In genomic region chr7:99562832-99563231, GRCh38 we compare ENCODE assay signal across 8 cellular contexts. TPM values are rescaled to one million over a fixed set of nuclear protein-coding genes. Genes with fewer than 3 reads are reported as not detected.
DNase-seq lines count a peak whose midpoint lies in the region; ATAC-seq and TF ChIP-seq lines count a peak whose summit lies in the region.

No MANE protein-coding gene starts in this region.

- peak; percentile 97 for DNase-seq in GM04503 (ENCODE audit: low read depth)
- peak; percentile 68 for DNase-seq in dermis blood vessel endothelial cell
- peak; percentile 86 to 94 for DNase-seq in trophoblast cell

- H4K91ac ChIP-seq in trophoblast cell (ENCODE audit: low read depth, low read length): no peak overlapping the region

- no peaks in the 10 kb centered on the region for H3K27me3 ChIP-seq in trophoblast cell (ENCODE audit: insufficient read depth, low read length)

- no peak overlapping the region for H2BK5ac ChIP-seq in trophoblast cell (ENCODE audit: low read depth, low read length, poor library complexity)

- no peak overlapping the region for H3K14ac ChIP-seq in trophoblast cell (ENCODE audit: low read length)

- peaks cover 14% of the 10 kb centered on the region for H3K79me1 ChIP-seq in trophoblast cell (ENCODE audit: low read length)

- no peak overlapping the region for H4K12ac ChIP-seq in trophoblast cell (ENCODE audit: low read depth, low read length)

- peak; percentile 79 for ATAC-seq in SK-N-SH treated with all-trans-retinoic acid at 6 μM for 48 hours
- ATAC-seq in GM18519 (IDR thresholded peaks at IDR 0.05; ENCODE audit: low FRiP score, unreplicated experiment): no peak
- ATAC-seq in GM18502 (IDR thresholded peaks at IDR 0.05; ENCODE audit: poor library complexity, unreplicated experiment): no peak
- ATAC-seq in HG03354 (IDR thresholded peaks at IDR 0.05; ENCODE audit: poor library complexity, severe bottlenecking, unreplicated experiment): no peak
- no peak for ATAC-seq in GM21367 (IDR thresholded peaks at IDR 0.05; ENCODE audit: unreplicated experiment)

- peaks cover 21 to 39% of the 10 kb centered on the region in 2 experiments for H3K36me3 ChIP-seq in trophoblast cell (ENCODE audit: control insufficient read depth in 1 of 2, insufficient read depth in 2 of 2, low read length in 2 of 2)

- no peak overlapping the region for H2AK5ac ChIP-seq in trophoblast cell (ENCODE audit: low read length)

- no peak overlapping the region for H3K9ac ChIP-seq in trophoblast cell (ENCODE audit: low read length)

- H3K9me3 ChIP-seq in trophoblast cell (ENCODE audit: insufficient read depth, low read depth, low read length): no peaks in the 10 kb centered on the region

- H2AFZ ChIP-seq in trophoblast cell (ENCODE audit: insufficient read depth, low read length, poor library complexity): no peak overlapping the region

- no peak overlapping the region for H2BK120ac ChIP-seq in trophoblast cell (ENCODE audit: insufficient read depth, low read length, poor library complexity)

- no peak overlapping the region for H3K4me2 ChIP-seq in trophoblast cell (ENCODE audit: low read length)

- H3K4ac ChIP-seq in trophoblast cell (ENCODE audit: low read depth, low read length): no peak overlapping the region

- no peak overlapping the region for H3K23ac ChIP-seq in trophoblast cell (ENCODE audit: low read length)

- peaks cover 4 to 7% of the 10 kb centered on the region in 2 experiments for H3K4me1 ChIP-seq in trophoblast cell (ENCODE audit: control insufficient read depth in 1 of 2, insufficient read depth in 2 of 2, low read length in 2 of 2)

- peak overlapping the region; percentile 24 for H3K27ac ChIP-seq in trophoblast cell (ENCODE audit: low read depth, low read length)

- H3K79me2 ChIP-seq in trophoblast cell (ENCODE audit: control insufficient read depth, insufficient read depth, low read length, poor library complexity): peaks cover 15% of the 10 kb centered on the region

- no CpG with 5 or more reads among the region's 2 CpGs for WGBS in trophoblast cell (ENCODE audit: extremely low coverage, insufficient coverage, insufficient read length)

- H3K18ac ChIP-seq in trophoblast cell (ENCODE audit: low read length): no peak overlapping the region

- no peak overlapping the region for H2BK12ac ChIP-seq in trophoblast cell (ENCODE audit: low read length)

- H3K4me3 ChIP-seq in trophoblast cell (ENCODE audit: low read depth, low read length): no peak overlapping the region

- H4K8ac ChIP-seq in trophoblast cell (ENCODE audit: low read depth, low read length): no peak overlapping the region

TF ChIP-seq in SK-N-SH treated with all-trans-retinoic acid at 6 μM for 48 hours, 23 proteins besides CTCF, POLR2A, EP300 and RAD21:
- TF ChIP-seq PATZ1 (CRISPR knock-in tag; IDR thresholded peaks at IDR 0.05; ENCODE audit: borderline replicate concordance) (0 out of 2 replicates have a peak, but pooled peaks have one; percentile 3), PPARA (CRISPR knock-in tag; IDR thresholded peaks at IDR 0.05; ENCODE audit: borderline replicate concordance) (no peak), CSDC2 (CRISPR knock-in tag; IDR thresholded peaks at IDR 0.05) (peak; percentile 70; the same call in 1 of the 2 replicates), ISL1 (CRISPR knock-in tag; IDR thresholded peaks at IDR 0.05) (peak; percentile 26; the same call in 1 of the 2 replicates), ZFP30 (CRISPR knock-in tag; IDR thresholded peaks at IDR 0.05) (no peak), TOX (CRISPR knock-in tag; IDR thresholded peaks at IDR 0.05; ENCODE audit: borderline replicate concordance) (peak; percentile 46; the same call in 1 of the 2 replicates), ZC3H10 (CRISPR knock-in tag; IDR thresholded peaks at IDR 0.05) (peak; percentile 76; the same call in 1 of the 2 replicates), POU6F1 (CRISPR knock-in tag; IDR thresholded peaks at IDR 0.05; ENCODE audit: borderline replicate concordance, low read depth) (no peak), RARB (CRISPR knock-in tag; IDR thresholded peaks at IDR 0.05) (peak; percentile 39; the same call in 1 of the 2 replicates)

RNA-seq across cellular contexts. Expression of gene ZNF655, which starts 4.4 kb away (rescaled TPM):
- total RNA-seq in dermis blood vessel endothelial cell: 10.0 and 10.9 TPM in 2 replicates
- 38.5 and 40.3 TPM in 2 replicates for polyA plus RNA-seq in trophoblast cell (2013)

RNA-seq across cellular contexts. Expression of gene FAM200A, which starts 10.9 kb away (rescaled TPM):
- 6.1 TPM in 2 replicates for total RNA-seq in dermis blood vessel endothelial cell
- polyA plus RNA-seq in trophoblast cell (2013): 4.3 and 4.6 TPM in 2 replicates

RNA-seq across cellular contexts. Expression of gene TMEM225B, which starts 35.2 kb away (rescaled TPM):
- 0.09 and 0.17 TPM in 2 replicates for total RNA-seq in dermis blood vessel endothelial cell
- polyA plus RNA-seq in trophoblast cell (2013): 0.51 and 0.74 TPM in 2 replicates

RNA-seq across cellular contexts. Expression of gene ZSCAN25, which starts 53.9 kb away (rescaled TPM):
- total RNA-seq in dermis blood vessel endothelial cell: 14.8 and 17.9 TPM in 2 replicates
- 7.6 and 8.2 TPM in 2 replicates for polyA plus RNA-seq in trophoblast cell (2013)

RNA-seq across cellular contexts. Expression of gene ZKSCAN5, which starts 58.4 kb away (rescaled TPM):
- total RNA-seq in dermis blood vessel endothelial cell: 11.2 and 15.2 TPM in 2 replicates
- polyA plus RNA-seq in trophoblast cell (2013): 7.8 and 8.4 TPM in 2 replicates
